ENCODE assay signal across 9 cellular contexts in genomic region chr3:129723558-129724324, GRCh38.
DNase-seq lines count a peak whose midpoint lies in the region; ATAC-seq and TF ChIP-seq lines count a peak whose summit lies in the region.
"Had no signal": no experiment of that assay in that cellular context is flagged by ENCODE, and none has a peak within 500 bp of the region (broad histone marks: within the 10 kb centered on the region; RNA-seq: fewer than 3 reads in every experiment).

No MANE protein-coding gene starts in this region.

- H2AFZ ChIP-seq in MM.1S (ENCODE audit: low read length), result no peak overlapping the region

- no peak overlapping the region for H3K9ac ChIP-seq in MM.1S (ENCODE audit: low read length)

- ATAC-seq in left lobe of liver, result peak; percentile 92
- ATAC-seq in GM21526 (IDR thresholded peaks at IDR 0.05; ENCODE audit: low FRiP score, unreplicated experiment), result no peak
- no peak for ATAC-seq in HG02884 (IDR thresholded peaks at IDR 0.05; ENCODE audit: unreplicated experiment)

- H3K27me3 ChIP-seq in stomach (no peaks in the 10 kb centered on the region), MM.1S (replicated peaks; ENCODE audit: insufficient read depth, low read length) (no peaks in the 10 kb centered on the region)

- H3K4me2 ChIP-seq in MM.1S (ENCODE audit: low read depth, low read length), result no peak overlapping the region

- H3K9me3 ChIP-seq in stomach (no peaks in the 10 kb centered on the region), MM.1S (replicated peaks; ENCODE audit: insufficient read depth, low read length) (no peaks in the 10 kb centered on the region)

- no peaks in the 10 kb centered on the region for H3K9me2 ChIP-seq in MM.1S (replicated peaks; ENCODE audit: insufficient read depth, low read length)

- H3K4me1 ChIP-seq in stomach (peaks cover 0 to 28% (median 8%) of the 10 kb centered on the region in 4 donors), MM.1S (ENCODE audit: low read length) (no peaks in the 10 kb centered on the region)

- H3K36me3 ChIP-seq in stomach, result no peaks in the 10 kb centered on the region
- H3K36me3 ChIP-seq in MM.1S (replicated peaks; ENCODE audit: insufficient read depth, low read length), result no peaks in the 10 kb centered on the region

- intact Hi-C loops in stomach (cut with DNase I; ENCODE audit: low total_unique reads), result no loop called here

- H3K4me1 Mint-ChIP-seq in chondrocyte (ENCODE audit: low read depth), result peaks cover 29% of the 10 kb centered on the region

- H3F3A ChIP-seq in MM.1S (ENCODE audit: insufficient read depth, low read length), result no peaks in the 10 kb centered on the region

- TF ChIP-seq EP300 in stomach (IDR thresholded peaks at IDR 0.05), result no peak

- peaks cover 2% of the 10 kb centered on the region for H3K9me3 Mint-ChIP-seq in chondrocyte (ENCODE audit: low read depth)

- H3K27ac ChIP-seq in stomach, result peak overlapping the region in 4 of 5 donors; percentile 17 to 55 (median 36)
- H3K27ac ChIP-seq in MM.1S (ENCODE audit: low read length), result no peak overlapping the region

- H3K4me3 ChIP-seq in HFF-Myc (replicated peaks; ENCODE audit: low read depth, low read length) (no peak overlapping the region), stomach (no peak overlapping the region), MM.1S (ENCODE audit: low read length) (no peak overlapping the region)

- no peaks in the 10 kb centered on the region for H3K79me2 ChIP-seq in MM.1S (ENCODE audit: low read length)

- peak overlapping the region; percentile 53 for H3K4me3 Mint-ChIP-seq in chondrocyte (ENCODE audit: unreplicated experiment)
- H3K4me3 Mint-ChIP-seq: activated naive CD8-positive, alpha-beta T cell had no signal

- DNase-seq in HFF-Myc (ENCODE audit: extremely low read depth, low read depth) (peak; percentile 25), chondrocyte (ENCODE audit: low spot score) (no peak), left lobe of liver (ENCODE audit: low spot score) (peak; percentile 78), stomach (no peak), MM.1S (no peak)
- DNase-seq in effector CD4-positive, alpha-beta T cell, result no peak

- H3K36me3 Mint-ChIP-seq in chondrocyte (ENCODE audit: low read depth), result no peaks in the 10 kb centered on the region
- H3K36me3 Mint-ChIP-seq: activated naive CD8-positive, alpha-beta T cell had no signal

- TF ChIP-seq POLR2A in stomach (IDR thresholded peaks at IDR 0.05), result no peak

- H3K27ac Mint-ChIP-seq in chondrocyte (ENCODE audit: unreplicated experiment), result peak overlapping the region; percentile 92
- H3K27ac Mint-ChIP-seq: activated naive CD8-positive, alpha-beta T cell had no signal

- 70 to 82% (median 78%) methylated on average over 6 of the region's 6 CpGs for WGBS in stomach, 5 donors

- H4K20me1 ChIP-seq in MM.1S (ENCODE audit: insufficient read depth, low read length), result no peaks in the 10 kb centered on the region

- TF ChIP-seq CTCF in HFF-Myc (IDR thresholded peaks at IDR 0.05; ENCODE audit: low read depth, low read length, missing control alignments), result no peak
- TF ChIP-seq CTCF in chondrocyte (IDR thresholded peaks at IDR 0.05), result no peak
- TF ChIP-seq CTCF in stomach (IDR thresholded peaks at IDR 0.05), result no peak
- no peak for TF ChIP-seq CTCF in MM.1S (IDR thresholded peaks at IDR 0.05; ENCODE audit: low read length)

- no peaks in the 10 kb centered on the region for H3K27me3 Mint-ChIP-seq in chondrocyte (ENCODE audit: low read depth)
- H3K27me3 Mint-ChIP-seq: activated naive CD8-positive, alpha-beta T cell had no signal

Comparison
In these comparisons a context has a peak if more than half of its experiments do, and no peak if none do; other contexts are left out.
1. DNase-seq: peak in HFF-Myc (single experiment) and left lobe of liver (single experiment); none in chondrocyte (single experiment), stomach (single experiment), MM.1S (single experiment) and effector CD4-positive, alpha-beta T cell (single experiment).